ENCODE assay signal across 8 cellular contexts in the genomic region with DNA sequence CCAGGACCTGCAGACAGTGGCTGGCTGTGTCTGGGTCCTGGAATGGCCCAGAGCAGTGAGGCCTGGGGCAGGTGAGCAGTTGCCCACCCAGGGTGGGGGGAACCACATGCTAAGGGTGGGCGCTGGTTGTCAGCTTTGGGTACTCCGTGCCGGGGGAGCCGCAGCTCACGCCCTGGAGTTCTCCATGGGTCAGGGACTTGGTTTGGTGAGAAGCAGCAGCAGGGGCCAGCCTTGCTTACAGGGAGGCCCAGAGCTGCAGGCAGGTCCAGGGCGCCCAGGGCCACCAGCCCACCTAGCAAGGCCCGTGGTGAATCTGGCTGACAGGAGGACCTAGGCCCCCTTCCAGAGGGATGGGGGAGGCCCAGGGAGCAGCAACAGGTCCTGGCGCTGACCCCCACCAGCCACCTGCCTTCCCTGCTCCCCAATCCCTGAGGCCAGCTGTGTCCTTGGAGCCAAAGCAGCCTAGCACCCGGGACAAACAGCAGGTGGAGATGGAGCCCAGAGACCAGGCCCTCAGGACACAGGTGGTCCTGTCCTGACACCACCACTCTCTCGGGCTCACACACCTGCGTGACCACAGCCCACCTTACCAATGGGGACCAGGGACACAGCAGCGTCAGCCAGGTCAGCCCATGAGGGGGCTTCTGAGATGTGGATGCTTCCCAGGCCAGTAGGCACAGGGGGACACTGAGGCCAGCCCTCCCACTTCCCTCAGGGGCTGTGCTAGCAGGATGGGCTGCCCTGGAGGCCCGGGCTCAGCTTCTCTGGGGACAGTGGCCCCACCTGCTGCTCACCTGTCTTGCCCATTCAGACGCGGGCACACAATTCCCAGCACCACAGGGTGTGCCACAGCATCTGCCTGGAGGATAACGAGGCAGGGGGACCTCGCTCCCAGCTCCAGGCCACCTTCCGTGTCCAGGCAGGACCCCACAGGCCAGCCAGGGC. TPM values are rescaled to one million over a fixed set of nuclear protein-coding genes. Genes with fewer than 3 reads are reported as not detected.
DNase-seq lines count a peak whose midpoint lies in the region; ATAC-seq and TF ChIP-seq lines count a peak whose summit lies in the region.

No MANE protein-coding gene starts in this region.

- no peak overlapping the region for H3K9ac ChIP-seq in mammary epithelial cell (ENCODE audit: insufficient read depth, low read length)

- CTCF ChIA-PET in MCF 10A (lab: Yijun Ruan, JAX) = interaction anchor here (0.6 to 0.7 kb wide), 2 partner anchors 122 to 209 kb away, joined by 3 read pairs; no protein-coding TSS in a partner anchor
- CTCF ChIA-PET in mammary epithelial cell (lab: Charles Lee; ENCODE audit: low non-redundant PET) = no interaction called here

- DNase-seq in MCF 10A (ENCODE audit: unreplicated experiment) = no peak
- DNase-seq in mammary epithelial cell = no peak
- DNase-seq in glutamatergic neuron = peak; percentile 12
- peak; percentile 18 for DNase-seq in omental fat pad (ENCODE audit: low spot score)
- DNase-seq in uterus = peak in 1 of 2 donors; percentile 17
- no peak for DNase-seq in COLO829 (ENCODE audit: low spot score)
- DNase-seq in effector memory CD4-positive, alpha-beta T cell = no peak

- TF ChIP-seq CTCF in MCF 10A (IDR thresholded peaks at IDR 0.05; ENCODE audit: unreplicated experiment) (no peak), mammary epithelial cell (conservative IDR thresholded peaks at IDR 0.05 in 1 of 2, IDR thresholded peaks at IDR 0.05 in 1 of 2; ENCODE audit: extremely low read depth in 1 of 2, insufficient read depth in 1 of 2, low read depth in 1 of 2, low read length in 2 of 2) (no peak), glutamatergic neuron (IDR thresholded peaks at IDR 0.05; ENCODE audit: partially characterized antibody, unreplicated experiment) (no peak), omental fat pad (IDR thresholded peaks at IDR 0.05) (no peak), uterus (IDR thresholded peaks at IDR 0.05) (no peak)

- in situ Hi-C loops in mammary epithelial cell (cut with MboI; ENCODE audit: low sequenced_read_pairs in 2 of 2) = no loop called here

- WGBS in mammary epithelial cell (ENCODE audit: low coverage, missing lambda C conversion rate) = 83% methylated on average over 10 of the region's 18 CpGs

- H3K36me3 Mint-ChIP-seq in MCF 10A (ENCODE audit: insufficient read depth, unreplicated experiment) = peaks cover 17% of the 10 kb centered on the region
- peaks cover 9% of the 10 kb centered on the region for H3K36me3 Mint-ChIP-seq in glutamatergic neuron (ENCODE audit: unreplicated experiment)

- POLR2A ChIA-PET in MCF 10A (lab: Yijun Ruan, JAX) = interaction anchor here (2.3 kb wide), 1 partner anchor 16 kb away, joined by 7 read pairs; a partner anchor contains a TSS

- H2AFZ ChIP-seq in mammary epithelial cell (ENCODE audit: low read depth, low read length) = no peak overlapping the region

- H3K79me2 ChIP-seq in mammary epithelial cell (ENCODE audit: insufficient read depth, low read length) = peaks cover 38% of the 10 kb centered on the region

- H3K4me1 ChIP-seq in mammary epithelial cell (ENCODE audit: insufficient read depth, low read length) (peaks cover 33% of the 10 kb centered on the region), uterus (peaks cover 9 to 51% of the 10 kb centered on the region in 2 donors)
- peaks cover 27% of the 10 kb centered on the region for H3K4me1 ChIP-seq in effector memory CD4-positive, alpha-beta T cell (ENCODE audit: control insufficient read depth, insufficient read depth, low read length, poor library complexity, severe bottlenecking)

- H3K27ac ChIP-seq in mammary epithelial cell (ENCODE audit: insufficient read depth, low read depth, low read length) (no peak overlapping the region), uterus (peak overlapping the region; percentile 89 to 93)
- H3K27ac ChIP-seq in effector memory CD4-positive, alpha-beta T cell (ENCODE audit: insufficient read depth, low read length, poor library complexity, severe bottlenecking) = no peak overlapping the region

- peak overlapping the region; percentile 32 for H3K27ac Mint-ChIP-seq in MCF 10A (ENCODE audit: low read depth, unreplicated experiment)
- no peak overlapping the region for H3K27ac Mint-ChIP-seq in glutamatergic neuron (ENCODE audit: unreplicated experiment)

- no peaks in the 10 kb centered on the region for H3K9me3 Mint-ChIP-seq in MCF 10A (ENCODE audit: unreplicated experiment)
- H3K9me3 Mint-ChIP-seq in glutamatergic neuron (ENCODE audit: unreplicated experiment) = peaks cover 4% of the 10 kb centered on the region

- TF ChIP-seq POLR2A in uterus (IDR thresholded peaks at IDR 0.05) = no peak

- ATAC-seq in omental fat pad (ENCODE audit: low FRiP score) (no peak), GM19463 (IDR thresholded peaks at IDR 0.05; ENCODE audit: unreplicated experiment) (no peak)

- no peaks in the 10 kb centered on the region for H3K27me3 ChIP-seq in mammary epithelial cell (ENCODE audit: insufficient read depth, low read length)
- H3K27me3 ChIP-seq in uterus = no peaks in the 10 kb centered on the region
- no peaks in the 10 kb centered on the region for H3K27me3 ChIP-seq in effector memory CD4-positive, alpha-beta T cell (replicated peaks; ENCODE audit: control insufficient read depth, insufficient read depth, low read length, poor library complexity, severe bottlenecking)

- BruUV-seq in MCF 10A (replicated peaks; lab: Mats Ljungman, UMichigan) (no TSS peak), mammary epithelial cell (replicated peaks; lab: Mats Ljungman, UMichigan) (no TSS peak)

- intact Hi-C loops in MCF 10A (cut with micrococcal nuclease) = no loop called here
- intact Hi-C loops in mammary epithelial cell (cut with micrococcal nuclease) = no loop called here
- intact Hi-C loops in uterus (cut with DNase I; ENCODE audit: low total_unique reads) = no loop called here

- H3K4me1 Mint-ChIP-seq in MCF 10A (ENCODE audit: insufficient read depth, unreplicated experiment) (peaks cover 11% of the 10 kb centered on the region), glutamatergic neuron (ENCODE audit: low read depth, unreplicated experiment) (peaks cover 17% of the 10 kb centered on the region)

- no peaks in the 10 kb centered on the region for H4K20me1 ChIP-seq in mammary epithelial cell (ENCODE audit: insufficient read depth, low read length)

- H3K4me3 ChIP-seq in mammary epithelial cell (replicated peaks in 1 of 3; ENCODE audit: insufficient read depth in 1 of 3, low read depth in 2 of 3, low read length in 3 of 3) (no peak overlapping the region), uterus (no peak overlapping the region)
- H3K4me3 ChIP-seq in effector memory CD4-positive, alpha-beta T cell (ENCODE audit: insufficient read depth, low read depth, low read length, poor library complexity, severe bottlenecking) = no peak overlapping the region

- H3K36me3 ChIP-seq in mammary epithelial cell (ENCODE audit: insufficient read depth, low read length) (no peaks in the 10 kb centered on the region), uterus (no peaks in the 10 kb centered on the region)
- H3K36me3 ChIP-seq in effector memory CD4-positive, alpha-beta T cell (ENCODE audit: control insufficient read depth, insufficient read depth, low read length) = peaks cover 44% of the 10 kb centered on the region

- H3K4me2 ChIP-seq in mammary epithelial cell (ENCODE audit: insufficient read depth, low read depth, low read length) = no peak overlapping the region

- dilution Hi-C loops in mammary epithelial cell (cut with HindIII; ENCODE audit: low sequenced_read_pairs) = no loop called here

- peak overlapping the region; percentile 56 for H3K4me3 Mint-ChIP-seq in MCF 10A (ENCODE audit: unreplicated experiment)
- no peak overlapping the region for H3K4me3 Mint-ChIP-seq in glutamatergic neuron (ENCODE audit: unreplicated experiment)

- H3K9me3 ChIP-seq in mammary epithelial cell (replicated peaks; ENCODE audit: insufficient read depth, low read length) (no peaks in the 10 kb centered on the region), uterus (no peaks in the 10 kb centered on the region)
- H3K9me3 ChIP-seq in effector memory CD4-positive, alpha-beta T cell (ENCODE audit: control insufficient read depth, low read length) = no peaks in the 10 kb centered on the region

- H3K27me3 Mint-ChIP-seq in MCF 10A (ENCODE audit: insufficient read depth, unreplicated experiment) = no peaks in the 10 kb centered on the region
- H3K27me3 Mint-ChIP-seq in glutamatergic neuron (ENCODE audit: unreplicated experiment) = no peaks in the 10 kb centered on the region

RNA-seq across cellular contexts. Expression of a gene that starts 3.5 kb away (rescaled TPM):
- 42.8 and 50.2 TPM in 2 replicates for total RNA-seq in MCF 10A (2022)
- 10 to 100 TPM; 26.0 to 36.8 TPM for total RNA-seq in mammary epithelial cell
- 17.8 TPM for polyA plus RNA-seq in mammary epithelial cell
- 12.4 TPM for polyA minus RNA-seq in mammary epithelial cell
- total RNA-seq in glutamatergic neuron (ENCODE audit: unreplicated experiment) = 143 TPM
- total RNA-seq in omental fat pad = 100 to 1,000 TPM in 1 of 4 donors, 10 to 100 TPM in 3; 33.7 to 118 (median 59.5) TPM
- total RNA-seq in uterus = 10 to 100 TPM; 15.4 to 53.1 (median 31.8) TPM

RNA-seq across cellular contexts. Expression of a gene that starts 16.4 kb away (rescaled TPM):
- total RNA-seq in MCF 10A (2022) = 13.3 and 13.9 TPM in 2 replicates
- total RNA-seq in mammary epithelial cell = 10 to 100 TPM in 1 of 2 donors, 1 to 10 TPM in 1; 9.2 to 12.8 TPM
- polyA plus RNA-seq in mammary epithelial cell = 4.2 TPM
- 3.5 TPM for polyA minus RNA-seq in mammary epithelial cell
- total RNA-seq in glutamatergic neuron (ENCODE audit: unreplicated experiment) = 15.6 TPM
- total RNA-seq in omental fat pad = 10 to 100 TPM in 3 of 4 donors, 1 to 10 TPM in 1; 9.5 to 27.6 (median 10.8) TPM
- total RNA-seq in uterus = 10 to 100 TPM in 3 of 4 donors, 1 to 10 TPM in 1; 7.4 to 29.9 (median 14.2) TPM

RNA-seq across cellular contexts. Expression of a gene that starts 16.4 kb away (rescaled TPM):
- total RNA-seq in MCF 10A (2022) = 2.8 and 3.1 TPM in 2 replicates
- total RNA-seq in mammary epithelial cell = under 1 TPM; 0.42 to 0.83 TPM
- polyA plus RNA-seq in mammary epithelial cell = 0.18 TPM
- polyA minus RNA-seq in mammary epithelial cell = not detected
- 6.8 TPM for total RNA-seq in glutamatergic neuron (ENCODE audit: unreplicated experiment)
- total RNA-seq in omental fat pad = 1 to 10 TPM; 4.7 to 7.3 (median 5.1) TPM
- 1 to 10 TPM in 2 of 4 donors, under 1 TPM in 1, not detected in 1; 0.26 to 5.8 (median 5.5) TPM for total RNA-seq in uterus

Comparison
In these comparisons a context has a peak if more than half of its experiments do, and no peak if none do; other contexts are left out.
1. DNase-seq: peak in glutamatergic neuron (single experiment) and omental fat pad (single experiment); none in MCF 10A (single experiment), mammary epithelial cell (single experiment), COLO829 (single experiment) and effector memory CD4-positive, alpha-beta T cell (0 of 3).
2. H3K27ac ChIP-seq: peak in uterus (2 of 2); none in mammary epithelial cell (single experiment) and effector memory CD4-positive, alpha-beta T cell (single experiment).